10 cellular contexts compared by ENCODE assay signal in genomic region chr11:27392715-27393114, GRCh38. TPM values are rescaled to one million over a fixed set of nuclear protein-coding genes. Genes with fewer than 3 reads are reported as not detected.
DNase-seq lines count a peak whose midpoint lies in the region; ATAC-seq and TF ChIP-seq lines count a peak whose summit lies in the region.
"Had no signal": no experiment of that assay in that cellular context is flagged by ENCODE, and none has a peak within 500 bp of the region (broad histone marks: within the 10 kb centered on the region; RNA-seq: fewer than 3 reads in every experiment).

No MANE protein-coding gene starts in this region.

- ATAC-seq in SK-N-SH treated with all-trans-retinoic acid at 6 μM for 48 hours, result peak; percentile 99
- ATAC-seq in GM21528 (IDR thresholded peaks at IDR 0.05; ENCODE audit: low FRiP score, unreplicated experiment), result no peak
- ATAC-seq in HG03571 (IDR thresholded peaks at IDR 0.05; ENCODE audit: unreplicated experiment), result no peak

- H3K36me3 ChIP-seq in osteoblast (ENCODE audit: insufficient read depth, low read length), result no peaks in the 10 kb centered on the region

- H3K27me3 ChIP-seq in osteoblast (ENCODE audit: insufficient read depth, low read length), result no peaks in the 10 kb centered on the region

- H3K4me2 ChIP-seq in osteoblast (ENCODE audit: insufficient read depth, low read length), result peak overlapping the region; percentile 12

- H3K4me1 ChIP-seq in osteoblast (ENCODE audit: insufficient read depth, low read length), result peaks cover 68% of the 10 kb centered on the region

- peaks cover 4% of the 10 kb centered on the region for H3K79me2 ChIP-seq in osteoblast (ENCODE audit: insufficient read depth, low read length)

- no peak for TF ChIP-seq CTCF in fibroblast of the aortic adventitia (IDR thresholded peaks at IDR 0.05; ENCODE audit: insufficient read depth, low read length)
- no peak for TF ChIP-seq CTCF in osteoblast (IDR thresholded peaks at IDR 0.05; ENCODE audit: extremely low read depth, low read depth, low read length)

- no peak overlapping the region for H2AFZ ChIP-seq in osteoblast (ENCODE audit: low read length)

- H3K9me3 ChIP-seq in osteoblast (ENCODE audit: low read depth, low read length), result no peaks in the 10 kb centered on the region

- H4K20me1 ChIP-seq in osteoblast (ENCODE audit: insufficient read depth, low read length), result no peaks in the 10 kb centered on the region

- DNase-seq in Daoy (ENCODE audit: low read depth) (peak; percentile 63), fibroblast of the aortic adventitia (ENCODE audit: low read depth) (peak; percentile 96), osteoblast (ENCODE audit: insufficient read length, low spot score, missing footprints) (no peak), NCI-H446 treated with DMSO at 0.1 percent for 48 hours (lab: John Stamatoyannopoulos, UW) (no peak), GM19240 (ENCODE audit: insufficient read length, low spot score) (no peak)
- DNase-seq: activated CD4-positive, alpha-beta T cell treated with anti-CD3 and anti-CD28 coated beads for 48 hours; naive B cell had no signal

- no peak overlapping the region for H3K4me3 ChIP-seq in fibroblast of the aortic adventitia (ENCODE audit: low read depth, low read length)
- no peak overlapping the region for H3K4me3 ChIP-seq in osteoblast (ENCODE audit: insufficient read depth, low read length)

- H3K27ac ChIP-seq in osteoblast (ENCODE audit: low read depth, low read length), result peak overlapping the region; percentile 66

TF ChIP-seq in SK-N-SH treated with all-trans-retinoic acid at 6 μM for 48 hours, 23 proteins besides CTCF, POLR2A, EP300 and RAD21:
- TF ChIP-seq ARNTL (CRISPR knock-in tag; IDR thresholded peaks at IDR 0.05; ENCODE audit: borderline replicate concordance, low read depth), result no peak
- no peak for TF ChIP-seq CREB5 (CRISPR knock-in tag; IDR thresholded peaks at IDR 0.05; ENCODE audit: low read depth)
- TF ChIP-seq CSRNP3 (CRISPR knock-in tag; IDR thresholded peaks at IDR 0.05), result 0 out of 2 replicates have a peak, but pooled peaks have one; percentile 50
- TF ChIP-seq CSDC2 (CRISPR knock-in tag; IDR thresholded peaks at IDR 0.05), result peak; percentile 53; the same call in 1 of the 2 replicates
- TF ChIP-seq ISL1 (CRISPR knock-in tag; IDR thresholded peaks at IDR 0.05), result peak; percentile 93

RNA-seq across cellular contexts. Expression of gene CCDC34, which starts 29.7 kb away (rescaled TPM):
- 35.6 and 37.7 TPM in 2 replicates for total RNA-seq in Daoy (2014; rRNA removed; shearing (Covaris generic))
- total RNA-seq in fibroblast of the aortic adventitia (ENCODE audit: low replicate concordance), result 6.3 and 10.7 TPM in 2 replicates
- 3.6 and 5.9 TPM in 2 replicates for total RNA-seq in osteoblast

Comparison
In these comparisons a context has a peak if more than half of its experiments do, and no peak if none do; other contexts are left out.
1. DNase-seq: peak in Daoy (single experiment) and fibroblast of the aortic adventitia (single experiment); none in osteoblast (single experiment), NCI-H446 treated with DMSO at 0.1 percent for 48 hours (single experiment) and GM19240 (single experiment).